In genomic region chr4:2850966-2851782, GRCh38 we compare ENCODE assay signal across 10 cellular contexts. TPM values are rescaled to one million over a fixed set of nuclear protein-coding genes. Genes with fewer than 3 reads are reported as not detected.
A peak's percentile ranks its signal among the peaks of the same experiment; 100 is the strongest.
DNase-seq lines count a peak whose midpoint lies in the region; ATAC-seq and TF ChIP-seq lines count a peak whose summit lies in the region.
"Had no signal": no experiment of that assay in that cellular context is flagged by ENCODE, and none has a peak within 500 bp of the region (broad histone marks: within the 10 kb centered on the region; RNA-seq: fewer than 3 reads in every experiment).

No MANE protein-coding gene starts in this region.

- dilution Hi-C loops in IMR-90 (cut with HindIII; ENCODE audit: low sequenced_read_pairs, unreplicated experiment): no loop called here

- DNase-seq in CD8-positive, alpha-beta memory T cell: peak in 1 of 5 donors; percentile 21
- peak; percentile 60 for DNase-seq in IMR-90
- DNase-seq in astrocyte of the cerebellum (ENCODE audit: low read depth): peak; percentile 50
- no peak for DNase-seq in PC-9
- no peak for DNase-seq in HuH-7 (ENCODE audit: low spot score)
- DNase-seq: EL; NCI-H1092 treated with DMSO at 0.1 percent for 48 hours; NK-92 treated with Interleukin-12 subunit alpha and Interleukin-12 subunit beta, amount 100 ng/mL, for 24 hours had no signal

- BruUV-seq in IMR-90 (replicated peaks; lab: Mats Ljungman, UMichigan): no TSS peak
- no TSS peak for BruUV-seq in PC-9 (replicated peaks; lab: Mats Ljungman, UMichigan)

- H2AFZ ChIP-seq in IMR-90 (replicated peaks; ENCODE audit: low read length, poor library complexity): no peak overlapping the region
- no peak overlapping the region for H2AFZ ChIP-seq in PC-9

- H3K9me3 Mint-ChIP-seq in CD8-positive, alpha-beta memory T cell: no peaks in the 10 kb centered on the region
- H3K9me3 Mint-ChIP-seq in nephron: no peaks in the 10 kb centered on the region

- H3K9ac ChIP-seq in IMR-90 (ENCODE audit: low read depth, low read length): no peak overlapping the region

- POLR2A ChIA-PET in CD8-positive, alpha-beta memory T cell (lab: Charles Lee): interaction anchor here (0.7 to 1.4 kb wide), 3 partner anchors 13 to 79 kb away, joined by 3 to 5 read pairs (median 4); no protein-coding TSS in a partner anchor
- POLR2A ChIA-PET in IMR-90 (lab: Charles Lee; ENCODE audit: unreplicated experiment) (no interaction called here), PC-9 (lab: Charles Lee; ENCODE audit: unreplicated experiment) (no interaction called here)

- peaks cover 64 to 89% (median 81%) of the 10 kb centered on the region in 3 donors for H3K4me1 Mint-ChIP-seq in CD8-positive, alpha-beta memory T cell
- H3K4me1 Mint-ChIP-seq in nephron: peaks cover 65% of the 10 kb centered on the region

- H3K4me2 ChIP-seq in IMR-90 (ENCODE audit: low read depth, low read length) (no peak overlapping the region), PC-9 (no peak overlapping the region)

- H3K9me2 ChIP-seq in PC-9 (ENCODE audit: insufficient read depth): no peaks in the 10 kb centered on the region

- H3K4me3 Mint-ChIP-seq in CD8-positive, alpha-beta memory T cell: peak overlapping the region in 6 of 7 donors; percentile 29 to 74 (median 40)
- H3K4me3 Mint-ChIP-seq in nephron: no peak overlapping the region

- no peak overlapping the region for H2AK9ac ChIP-seq in IMR-90 (replicated peaks; ENCODE audit: low read depth, low read length, poor library complexity)

- no peak overlapping the region for H4K8ac ChIP-seq in IMR-90 (ENCODE audit: low read depth in 2 of 2, low read length in 2 of 2)

- peaks cover 16% of the 10 kb centered on the region for H3K36me3 ChIP-seq in CD8-positive, alpha-beta memory T cell (ENCODE audit: insufficient read depth, low read length)
- H3K36me3 ChIP-seq in IMR-90 (ENCODE audit: control insufficient read depth, insufficient read depth, low read length) (peaks cover 7% of the 10 kb centered on the region), PC-9 (ENCODE audit: low read depth) (no peaks in the 10 kb centered on the region)

- H3K23ac ChIP-seq in IMR-90 (ENCODE audit: low read depth, low read length): no peak overlapping the region

- intact Hi-C loops in IMR-90 (cut with micrococcal nuclease): no loop called here
- intact Hi-C loops in PC-9 (cut with micrococcal nuclease; ENCODE audit: unreplicated experiment): no loop called here

- H3K4ac ChIP-seq in IMR-90 (ENCODE audit: low read depth, low read length): no peak overlapping the region

- H3K18ac ChIP-seq in IMR-90 (ENCODE audit: low read depth, low read length): no peak overlapping the region

- ATAC-seq in IMR-90 (ENCODE audit: low read depth) (0 out of 2 replicates have a peak, but pooled peaks have one; percentile 9), GM18909 (IDR thresholded peaks at IDR 0.05; ENCODE audit: poor library complexity, unreplicated experiment) (no peak)

- in situ Hi-C loops in IMR-90 (cut with MboI; ENCODE audit: low sequenced_read_pairs): no loop called here
- in situ Hi-C loops in astrocyte of the cerebellum (cut with HindIII; ENCODE audit: low sequenced_read_pairs): no loop called here

- H3K79me2 ChIP-seq in PC-9 (ENCODE audit: low read depth): peaks cover 49% of the 10 kb centered on the region

- CTCF ChIA-PET in CD8-positive, alpha-beta memory T cell (lab: Charles Lee): interaction anchor here (1.2 to 1.8 kb wide), 2 partner anchors 16 to 30 kb away, joined by 4 read pairs; no protein-coding TSS in a partner anchor
- CTCF ChIA-PET in IMR-90 (lab: Yijun Ruan, JAX): interaction anchor here (0.6 kb wide), 1 partner anchor 166 kb away, joined by 3 read pairs; no protein-coding TSS in a partner anchor
- CTCF ChIA-PET in PC-9 (lab: Charles Lee): no interaction called here

- no peak overlapping the region for H2BK15ac ChIP-seq in IMR-90 (ENCODE audit: low read depth, low read length)

- no peak overlapping the region for H2BK120ac ChIP-seq in IMR-90 (ENCODE audit: low read depth, low read length)

- no peak overlapping the region for H3K14ac ChIP-seq in IMR-90 (replicated peaks; ENCODE audit: low read depth, low read length)

- H3K27me3 ChIP-seq in CD8-positive, alpha-beta memory T cell (ENCODE audit: insufficient read depth, low read length, poor library complexity, severe bottlenecking): no peaks in the 10 kb centered on the region
- H3K27me3 ChIP-seq in IMR-90 (ENCODE audit: control insufficient read depth, insufficient read depth, low read length) (no peaks in the 10 kb centered on the region), PC-9 (ENCODE audit: insufficient read depth, low read depth) (no peaks in the 10 kb centered on the region)

- peak overlapping the region; percentile 72 to 95 (median 82) for H3K27ac Mint-ChIP-seq in CD8-positive, alpha-beta memory T cell
- peak overlapping the region; percentile 37 to 84 (median 50) for H3K27ac Mint-ChIP-seq in nephron

- peaks cover 10% of the 10 kb centered on the region for H3K9me1 ChIP-seq in IMR-90 (ENCODE audit: insufficient read depth, low read length)

- H4K5ac ChIP-seq in IMR-90 (ENCODE audit: low read depth, low read length): no peak overlapping the region

- H3K4me1 ChIP-seq in CD8-positive, alpha-beta memory T cell (ENCODE audit: insufficient read depth, low read length): peaks cover 78% of the 10 kb centered on the region
- H3K4me1 ChIP-seq in IMR-90 (ENCODE audit: control insufficient read depth, insufficient read depth, low read length) (peaks cover 14% of the 10 kb centered on the region), PC-9 (replicated peaks; ENCODE audit: insufficient read depth) (no peaks in the 10 kb centered on the region)

- no peak overlapping the region for H2BK20ac ChIP-seq in IMR-90 (ENCODE audit: low read depth, low read length)

- WGBS in IMR-90 (ENCODE audit: extremely low coverage in 2 of 2, insufficient read length in 1 of 2), 2 experiments: no CpG with 5 or more reads among the region's 2 CpGs

- no peaks in the 10 kb centered on the region for H3K27me3 Mint-ChIP-seq in CD8-positive, alpha-beta memory T cell
- H3K27me3 Mint-ChIP-seq in nephron (ENCODE audit: low read depth): no peaks in the 10 kb centered on the region

- no peak for TF ChIP-seq RAD21 in IMR-90 (IDR thresholded peaks at IDR 0.05; ENCODE audit: low read length)

- H2AK5ac ChIP-seq in IMR-90 (ENCODE audit: low read depth, low read length): no peak overlapping the region

- H4K20me1 ChIP-seq in IMR-90 (ENCODE audit: insufficient read depth, low read length) (peaks cover 85% of the 10 kb centered on the region), PC-9 (ENCODE audit: insufficient read depth) (peaks cover 3% of the 10 kb centered on the region; the same call in 1 of the 2 replicates)

- TF ChIP-seq CTCF in IMR-90 (conservative IDR thresholded peaks at IDR 0.05; ENCODE audit: low read depth, low read length) (no peak), astrocyte of the cerebellum (IDR thresholded peaks at IDR 0.05; ENCODE audit: low read depth, low read length, missing control alignments) (no peak), nephron (IDR thresholded peaks at IDR 0.05; ENCODE audit: unreplicated experiment in 3 of 3) (no peak), PC-9 (conservative IDR thresholded peaks at IDR 0.05) (no peak)

- TF ChIP-seq POLR2A in IMR-90 (IDR thresholded peaks at IDR 0.05; ENCODE audit: low read depth, low read length): no peak

- H3K56ac ChIP-seq in IMR-90 (ENCODE audit: extremely low read depth, insufficient read depth, low read length): no peak overlapping the region

- H2BK5ac ChIP-seq in IMR-90 (ENCODE audit: low read depth, low read length, poor library complexity, severe bottlenecking): no peak overlapping the region

- H3K79me1 ChIP-seq in IMR-90 (ENCODE audit: low read depth in 1 of 2, low read length in 2 of 2): peaks cover 10 to 54% of the 10 kb centered on the region in 2 experiments; a peak in 3 of 4 replicates

- H3K36me3 Mint-ChIP-seq in CD8-positive, alpha-beta memory T cell: peaks cover 0 to 26% (median 4%) of the 10 kb centered on the region in 3 donors
- H3K36me3 Mint-ChIP-seq in nephron (ENCODE audit: low read depth): peaks cover 23% of the 10 kb centered on the region

- no peak overlapping the region for H4K91ac ChIP-seq in IMR-90 (ENCODE audit: insufficient read depth, low read depth, low read length)

- H3K9me3 ChIP-seq in CD8-positive, alpha-beta memory T cell (ENCODE audit: low read length): no peaks in the 10 kb centered on the region
- H3K9me3 ChIP-seq in IMR-90 (ENCODE audit: control insufficient read depth, insufficient read depth, low read length): no peaks in the 10 kb centered on the region
- no peaks in the 10 kb centered on the region; the same call in 1 of the 2 replicates for H3K9me3 ChIP-seq in PC-9 (ENCODE audit: insufficient read depth, low read depth)

- H3K27ac ChIP-seq in CD8-positive, alpha-beta memory T cell (ENCODE audit: low read depth, low read length): no peak overlapping the region
- H3K27ac ChIP-seq in IMR-90 (ENCODE audit: insufficient read depth, low read length) (no peak overlapping the region), PC-9 (no peak overlapping the region)

- 0 out of 2 replicates have a peak, but pooled peaks cover under 1% of the 10 kb centered on the region for H3F3A ChIP-seq in PC-9 (ENCODE audit: insufficient read depth, low read depth)

- H3K4me3 ChIP-seq in CD8-positive, alpha-beta memory T cell (ENCODE audit: low read length): no peak overlapping the region
- H3K4me3 ChIP-seq in IMR-90 (ENCODE audit: insufficient read depth, low read depth, low read length): no peak overlapping the region
- H3K4me3 ChIP-seq in astrocyte of the cerebellum (ENCODE audit: low read depth, low read length): no peak overlapping the region
- no peak overlapping the region for H3K4me3 ChIP-seq in PC-9

TF ChIP-seq in IMR-90, 13 proteins besides CTCF, POLR2A, EP300 and RAD21 (continues in another document):
- TF ChIP-seq CEBPB (IDR thresholded peaks at IDR 0.05; ENCODE audit: low read depth, low read length) (no peak), MAZ (IDR thresholded peaks at IDR 0.05; ENCODE audit: borderline replicate concordance, low read depth, low read length) (no peak), CHD1 (IDR thresholded peaks at IDR 0.05; ENCODE audit: low read depth, low read length) (no peak), MAFK (IDR thresholded peaks at IDR 0.05; ENCODE audit: low read depth, low read length) (no peak), NFE2L2 (IDR thresholded peaks at IDR 0.05; ENCODE audit: low read depth, low read length) (no peak)

RNA-seq across cellular contexts. Expression of gene ADD1, which starts 7.5 kb away (rescaled TPM):
- total RNA-seq in CD8-positive, alpha-beta memory T cell: 100 to 1,000 TPM; 185 to 192 TPM
- 217 TPM for polyA plus RNA-seq in CD8-positive, alpha-beta memory T cell
- 117 and 122 TPM in 2 replicates for total RNA-seq in IMR-90 (2012; rRNA removed)
- 190 and 215 TPM in 2 replicates for polyA plus RNA-seq in IMR-90 (2012; rRNA removed)
- polyA plus RNA-seq in IMR-90 (2012; cell fraction: cytosol; rRNA removed): 170 and 354 TPM in 2 replicates
- 291 and 369 TPM in 2 replicates for polyA plus RNA-seq in IMR-90 (2012; cell fraction: nucleus; rRNA removed; ENCODE audit: low replicate concordance)
- 178 and 181 TPM in 2 replicates for total RNA-seq in PC-9 (2021)

RNA-seq across cellular contexts. Expression of gene SH3BP2, which starts 58.3 kb away (rescaled TPM):
- total RNA-seq in CD8-positive, alpha-beta memory T cell: 10 to 100 TPM; 68.8 to 75.4 TPM
- 35.7 TPM for polyA plus RNA-seq in CD8-positive, alpha-beta memory T cell
- 8.9 and 9.0 TPM in 2 replicates for total RNA-seq in IMR-90 (2012; rRNA removed)
- 37.2 and 45.3 TPM in 2 replicates for polyA plus RNA-seq in IMR-90 (2012; rRNA removed)
- 20.8 and 21.2 TPM in 2 replicates for polyA plus RNA-seq in IMR-90 (2012; cell fraction: cytosol; rRNA removed)
- 229 and 480 TPM in 2 replicates for polyA plus RNA-seq in IMR-90 (2012; cell fraction: nucleus; rRNA removed; ENCODE audit: low replicate concordance)
- 40.4 and 54.0 TPM in 2 replicates for total RNA-seq in PC-9 (2021)

Comparison
In these comparisons a context has a peak if more than half of its experiments do, and no peak if none do; other contexts are left out.
1. DNase-seq: peak in IMR-90 (single experiment) and astrocyte of the cerebellum (single experiment); none in PC-9 (0 of 2) and HuH-7 (single experiment).
2. H3K4me3 Mint-ChIP-seq: peak in CD8-positive, alpha-beta memory T cell (6 of 7); none in nephron (0 of 3).